6 cellular contexts compared by ENCODE assay signal in the genomic region with DNA sequence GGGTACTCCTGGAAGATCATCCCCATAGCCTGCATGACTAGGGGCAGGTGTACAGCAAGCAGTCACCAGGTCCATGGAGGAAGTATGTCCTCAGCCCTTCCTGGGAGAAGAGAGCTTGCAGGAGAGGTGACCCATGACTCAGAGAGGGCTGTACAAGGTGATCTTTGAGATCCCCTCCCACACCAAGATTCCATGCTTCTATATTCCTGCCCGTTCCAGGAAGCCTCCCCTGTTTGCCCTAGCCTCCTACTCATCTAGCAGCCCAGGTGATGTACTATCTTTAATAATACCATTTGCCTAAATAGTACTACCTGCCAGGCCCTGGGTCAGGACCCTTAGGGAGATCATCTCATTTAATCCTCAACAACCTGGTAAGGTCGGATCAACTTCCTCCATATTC. TPM values are rescaled to one million over a fixed set of nuclear protein-coding genes. Genes with fewer than 3 reads are reported as not detected.
"Had no signal": no experiment of that assay in that cellular context is flagged by ENCODE, and none has a peak within 500 bp of the region (broad histone marks: within the 10 kb centered on the region; RNA-seq: fewer than 3 reads in every experiment).

No MANE protein-coding gene starts in this region.

RNA-seq across cellular contexts. Expression of a gene that starts 27.4 kb away (rescaled TPM):
- total RNA-seq: NCI-H460 had no signal

RNA-seq across cellular contexts. Expression of a gene that starts 40.3 kb away (rescaled TPM):
- total RNA-seq: activated CD4-positive, alpha-beta memory T cell treated with anti-CD3 and anti-CD28 coated beads, Interleukin-2, amount 10 ng/mL, durations not matched to agents 7 days and 5 days; astrocyte; cardiac muscle cell; NCI-H460; PC-9; RPMI7951 had no signal
